Comparison of ENCODE assay signal across 1 cellular context in genomic region chr1:25710583-25711347, GRCh38.
TF ChIP-seq lines count a peak whose summit lies in the region.

No MANE protein-coding gene starts in this region.

TF ChIP-seq in IMR-90, 13 proteins besides CTCF, POLR2A, EP300 and RAD21:
- TF ChIP-seq NFE2L2 (IDR thresholded peaks at IDR 0.05; ENCODE audit: low read depth, low read length) (peak; percentile 40; the same call in 1 of the 2 replicates), MAFK (IDR thresholded peaks at IDR 0.05; ENCODE audit: low read depth, low read length) (no peak)
TF ChIP-seq in IMR-90: peak in this region for 1.
